In the genomic region with DNA sequence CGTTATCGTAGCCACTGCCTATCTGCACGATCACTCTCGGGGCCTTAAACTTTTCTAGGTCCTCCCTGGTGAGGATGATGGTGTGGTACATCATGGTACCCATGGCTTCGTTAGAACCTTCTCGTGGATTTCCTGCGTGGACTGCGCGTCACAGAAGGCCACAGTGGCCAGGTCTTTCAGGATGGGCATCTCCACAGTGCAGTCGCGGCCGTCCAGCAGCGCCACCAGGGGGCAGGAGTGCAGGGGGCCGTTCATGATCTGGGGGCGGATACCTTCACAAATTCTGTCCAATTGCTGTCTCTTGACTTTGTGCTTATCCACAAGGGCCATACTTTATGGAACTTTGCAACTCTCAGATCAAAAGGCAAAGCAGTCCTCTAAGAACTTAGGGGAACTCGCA, we compare ENCODE assay signal across 12 cellular contexts.
DNase-seq lines count a peak whose midpoint lies in the region; ATAC-seq, FAIRE-seq and TF ChIP-seq lines count a peak whose summit lies in the region.
"Had no signal": no experiment of that assay in that cellular context is flagged by ENCODE, and none has a peak within 500 bp of the region (broad histone marks: within the 10 kb centered on the region; RNA-seq: fewer than 3 reads in every experiment).

No MANE protein-coding gene starts in this region.

- BruUV-seq in IMR-90 (replicated peaks; lab: Mats Ljungman, UMichigan), result no TSS peak
- no TSS peak for BruUV-seq in K562 (replicated peaks; lab: Mats Ljungman, UMichigan)

- no peak overlapping the region for H3K27ac Mint-ChIP-seq in activated T-helper 1 cell treated with anti-CD3 and anti-CD28 coated beads, Interleukin-12 subunit alpha, Interleukin-12 subunit beta, Interleukin-2, Interleukin-4 antibody, amounts not matched to agents 30 ng/mL and 10 ng/mL and 1 ng/mL, durations not matched to agents 14 hours and 24 hours and 36 hours
- H3K27ac Mint-ChIP-seq: activated naive CD4-positive, alpha-beta T cell treated with anti-CD3 and anti-CD28 coated beads for 36 hours; progenitor cell of endocrine pancreas had no signal

- no peak overlapping the region for H2BK20ac ChIP-seq in IMR-90 (ENCODE audit: low read depth, low read length)

- H3K9ac ChIP-seq in DND-41 (ENCODE audit: low read depth, low read length) (no peak overlapping the region), IMR-90 (ENCODE audit: low read depth, low read length) (no peak overlapping the region), K562 (ENCODE audit: insufficient read depth in 1 of 2, low read depth in 2 of 2, low read length in 2 of 2) (no peak overlapping the region)
- H3K9ac ChIP-seq: BLaER1 treated with 17β-estradiol and CSF1 and Interleukin-3, amounts not matched to agents 10 nM and 100 nM had no signal

- no peak overlapping the region for H3K14ac ChIP-seq in IMR-90 (replicated peaks; ENCODE audit: low read depth, low read length)

- in situ Hi-C loops in IMR-90 (cut with MboI; ENCODE audit: low sequenced_read_pairs), result no loop called here
- in situ Hi-C loops in K562 (cut with MboI), result no loop called here

- TF ChIP-seq CTCF in DND-41 (IDR thresholded peaks at IDR 0.05; ENCODE audit: borderline replicate concordance, extremely low read depth, low read length, poor library complexity, severe bottlenecking), result peak; percentile 12
- TF ChIP-seq CTCF in IMR-90 (conservative IDR thresholded peaks at IDR 0.05; ENCODE audit: low read depth, low read length), result 0 out of 2 replicates have a peak, but pooled peaks have one; percentile 9
- peak; percentile 46 to 67 (median 64) for TF ChIP-seq CTCF in K562 (IDR thresholded peaks at IDR 0.05 in 2 of 3, conservative IDR thresholded peaks at IDR 0.05 in 1 of 3; ENCODE audit: insufficient read depth in 2 of 3, low read depth in 1 of 3, low read length in 3 of 3)
- peak; percentile 27 for TF ChIP-seq CTCF in kidney epithelial cell (IDR thresholded peaks at IDR 0.05; ENCODE audit: insufficient read depth, low read length, poor library complexity, severe bottlenecking)

- H3K9me1 ChIP-seq in IMR-90 (ENCODE audit: insufficient read depth, low read length) (peaks cover 17% of the 10 kb centered on the region), K562 (ENCODE audit: control insufficient read depth, insufficient read depth, low read length) (no peaks in the 10 kb centered on the region)

- no peak overlapping the region for H2AFZ ChIP-seq in DND-41 (ENCODE audit: low read depth, low read length)
- no peak overlapping the region for H2AFZ ChIP-seq in IMR-90 (replicated peaks; ENCODE audit: low read length, poor library complexity)
- no peak overlapping the region for H2AFZ ChIP-seq in K562 (ENCODE audit: low read depth, low read length)

- H3K36me3 Mint-ChIP-seq in activated T-helper 1 cell treated with anti-CD3 and anti-CD28 coated beads, Interleukin-12 subunit alpha, Interleukin-12 subunit beta, Interleukin-2, Interleukin-4 antibody, amounts not matched to agents 30 ng/mL and 10 ng/mL and 1 ng/mL, durations not matched to agents 14 hours and 24 hours and 36 hours (ENCODE audit: low read depth), result no peaks in the 10 kb centered on the region

- no peak overlapping the region for H3K18ac ChIP-seq in IMR-90 (ENCODE audit: low read depth, low read length)

- WGBS in IMR-90 (ENCODE audit: extremely low coverage in 2 of 2, insufficient read length in 1 of 2), 2 experiments, result 100% methylated on average over 6 of the region's 16 CpGs; no CpG with 5 or more reads in 1 of the 2 experiments
- WGBS in K562 (ENCODE audit: insufficient coverage, low coverage, missing lambda C conversion rate), result 1% methylated on average over 16 of the region's 16 CpGs

- CTCF ChIA-PET in IMR-90 (lab: Yijun Ruan, JAX) (no interaction called here), K562 (lab: Yijun Ruan, JAX; ENCODE audit: low intra/inter-chr PET ratio) (interaction anchor here (1.5 kb wide), 1 partner anchor 181 kb away, joined by 3 read pairs; no protein-coding TSS in a partner anchor)

- no peak overlapping the region for H2BK120ac ChIP-seq in IMR-90 (ENCODE audit: low read depth, low read length)

- H3K4me2 ChIP-seq in DND-41 (ENCODE audit: insufficient read depth, low read length) (no peak overlapping the region), IMR-90 (ENCODE audit: low read depth, low read length) (no peak overlapping the region), K562 (ENCODE audit: insufficient read depth, low read length) (no peak overlapping the region; the same call in 1 of the 2 replicates)

- no peak overlapping the region for H4K91ac ChIP-seq in IMR-90 (ENCODE audit: insufficient read depth, low read depth, low read length)

- no peak overlapping the region for H3K4me3 Mint-ChIP-seq in activated T-helper 1 cell treated with anti-CD3 and anti-CD28 coated beads, Interleukin-12 subunit alpha, Interleukin-12 subunit beta, Interleukin-2, Interleukin-4 antibody, amounts not matched to agents 30 ng/mL and 10 ng/mL and 1 ng/mL, durations not matched to agents 14 hours and 24 hours and 36 hours
- H3K4me3 Mint-ChIP-seq: activated naive CD4-positive, alpha-beta T cell treated with anti-CD3 and anti-CD28 coated beads for 36 hours had no signal

- ATAC-seq in DND-41 (ENCODE audit: insufficient read depth, low read depth), result no peak
- ATAC-seq in IMR-90 (ENCODE audit: low read depth), result no peak
- peak; percentile 98 for ATAC-seq in K562

- H3K27me3 Mint-ChIP-seq in activated T-helper 1 cell treated with anti-CD3 and anti-CD28 coated beads, Interleukin-12 subunit alpha, Interleukin-12 subunit beta, Interleukin-2, Interleukin-4 antibody, amounts not matched to agents 30 ng/mL and 10 ng/mL and 1 ng/mL, durations not matched to agents 14 hours and 24 hours and 36 hours (ENCODE audit: insufficient read depth), result no peaks in the 10 kb centered on the region
- H3K27me3 Mint-ChIP-seq: progenitor cell of endocrine pancreas had no signal

- no peak overlapping the region for H2AK9ac ChIP-seq in IMR-90 (replicated peaks; ENCODE audit: low read depth, low read length, poor library complexity)

- no peak overlapping the region for H3K23ac ChIP-seq in IMR-90 (ENCODE audit: low read depth, low read length)

- H3K4me3 ChIP-seq in DND-41 (ENCODE audit: low read depth in 1 of 2, low read length in 2 of 2), result no peak overlapping the region
- H3K4me3 ChIP-seq in IMR-90 (ENCODE audit: insufficient read depth, low read depth, low read length), result no peak overlapping the region
- no peak overlapping the region for H3K4me3 ChIP-seq in K562
- H3K4me3 ChIP-seq in kidney epithelial cell (ENCODE audit: low read depth, low read length), result no peak overlapping the region
- H3K4me3 ChIP-seq: BLaER1 treated with 17β-estradiol and CSF1 and Interleukin-3, amounts not matched to agents 10 nM and 100 nM had no signal

- FAIRE-seq in K562 (lab: Jason Lieb, UNC), result peak; percentile 73

- H2AK5ac ChIP-seq in IMR-90 (ENCODE audit: low read depth, low read length), result no peak overlapping the region

- H3K27ac ChIP-seq in DND-41 (ENCODE audit: low read length), result no peak overlapping the region
- H3K27ac ChIP-seq in IMR-90 (ENCODE audit: insufficient read depth, low read length), result no peak overlapping the region
- H3K27ac ChIP-seq in K562 (ENCODE audit: extremely low read depth, low read depth, low read length), result no peak overlapping the region
- H3K27ac ChIP-seq: BLaER1 treated with 17β-estradiol and CSF1 and Interleukin-3, amounts not matched to agents 10 nM and 100 nM had no signal

- H3K9me3 ChIP-seq in DND-41 (ENCODE audit: insufficient read depth, low read length, severe bottlenecking), result no peaks in the 10 kb centered on the region
- H3K9me3 ChIP-seq in IMR-90 (ENCODE audit: control insufficient read depth, insufficient read depth, low read length), result no peaks in the 10 kb centered on the region
- no peaks in the 10 kb centered on the region for H3K9me3 ChIP-seq in K562 (replicated peaks; ENCODE audit: control insufficient read depth, insufficient read depth, low read depth, low read length)

- no peak for TF ChIP-seq EP300 in K562 (IDR thresholded peaks at IDR 0.05; ENCODE audit: low read length)

- no peaks in the 10 kb centered on the region for H3K4me1 Mint-ChIP-seq in activated T-helper 1 cell treated with anti-CD3 and anti-CD28 coated beads, Interleukin-12 subunit alpha, Interleukin-12 subunit beta, Interleukin-2, Interleukin-4 antibody, amounts not matched to agents 30 ng/mL and 10 ng/mL and 1 ng/mL, durations not matched to agents 14 hours and 24 hours and 36 hours (ENCODE audit: low read depth)

- H4K20me1 ChIP-seq in DND-41 (ENCODE audit: insufficient read depth, low read length) (no peaks in the 10 kb centered on the region), IMR-90 (ENCODE audit: insufficient read depth, low read length) (peaks cover 4% of the 10 kb centered on the region; the same call in 1 of the 2 replicates), K562 (replicated peaks; ENCODE audit: control insufficient read depth, insufficient read depth, low read length) (no peaks in the 10 kb centered on the region; the same call in 1 of the 2 replicates)
- H4K20me1 ChIP-seq: BLaER1 treated with 17β-estradiol and CSF1 and Interleukin-3, amounts not matched to agents 10 nM and 100 nM had no signal

- no peaks in the 10 kb centered on the region for H3K9me3 Mint-ChIP-seq in activated T-helper 1 cell treated with anti-CD3 and anti-CD28 coated beads, Interleukin-12 subunit alpha, Interleukin-12 subunit beta, Interleukin-2, Interleukin-4 antibody, amounts not matched to agents 30 ng/mL and 10 ng/mL and 1 ng/mL, durations not matched to agents 14 hours and 24 hours and 36 hours
- H3K9me3 Mint-ChIP-seq: activated naive CD4-positive, alpha-beta T cell treated with anti-CD3 and anti-CD28 coated beads for 36 hours had no signal

- TF ChIP-seq POLR2A in IMR-90 (IDR thresholded peaks at IDR 0.05; ENCODE audit: low read depth, low read length) (no peak), K562 (conservative IDR thresholded peaks at IDR 0.05) (no peak)

- TF ChIP-seq RAD21 in IMR-90 (IDR thresholded peaks at IDR 0.05; ENCODE audit: low read length), result peak; percentile 20; the same call in 1 of the 2 replicates
- TF ChIP-seq RAD21 in K562 (CRISPR knock-in tag; conservative IDR thresholded peaks at IDR 0.05 in 1 of 2, IDR thresholded peaks at IDR 0.05 in 1 of 2), result peak; percentile 21 to 65; a peak in 3 of 4 replicates

- H2BK15ac ChIP-seq in IMR-90 (ENCODE audit: low read depth, low read length), result no peak overlapping the region

- no peak overlapping the region for H3K4ac ChIP-seq in IMR-90 (ENCODE audit: low read depth, low read length)

- POLR2A ChIA-PET in IMR-90 (lab: Charles Lee; ENCODE audit: unreplicated experiment), result no interaction called here
- POLR2A ChIA-PET in K562 (lab: Yijun Ruan, JAX), result interaction anchor here (1.0 kb wide), 1 partner anchor 11 kb away, joined by 4 read pairs; no protein-coding TSS in a partner anchor

- DNase-seq in DND-41 (no peak), IMR-90 (no peak), K562 (ENCODE audit: extremely low read depth in 1 of 4, low spot score in 3 of 4) (peak; percentile 10 to 40 (median 18)), kidney epithelial cell (ENCODE audit: low read depth) (no peak), NCI-H446 (lab: John Stamatoyannopoulos, UW) (no peak), GF-D8 (lab: John Stamatoyannopoulos, UW) (no peak)
- no peak for DNase-seq in stimulated activated CD4-positive, alpha-beta T cell treated with anti-CD3 and anti-CD28 coated beads, Interleukin-4, amount 100 ng/mL, for 24 hours
- no peak for DNase-seq in activated T-helper 1 cell treated with anti-CD3 and anti-CD28 coated beads, Interleukin-12 subunit alpha, Interleukin-12 subunit beta, Interleukin-2, Interleukin-4 antibody, amounts not matched to agents 30 ng/mL and 10 ng/mL and 1 ng/mL, durations not matched to agents 14 hours and 24 hours and 36 hours (ENCODE audit: low spot score)
- DNase-seq: activated naive CD4-positive, alpha-beta T cell treated with anti-CD3 and anti-CD28 coated beads for 36 hours; head of caudate nucleus had no signal

- dilution Hi-C loops in IMR-90 (cut with HindIII; ENCODE audit: low sequenced_read_pairs, unreplicated experiment), result no loop called here

- H3K4me1 ChIP-seq in DND-41 (ENCODE audit: insufficient read depth, low read length) (no peaks in the 10 kb centered on the region), IMR-90 (ENCODE audit: control insufficient read depth, insufficient read depth, low read length) (peaks cover 2% of the 10 kb centered on the region), K562 (replicated peaks in 1 of 2; ENCODE audit: control insufficient read depth in 2 of 2, insufficient read depth in 2 of 2, low read length in 2 of 2) (peaks cover 0 to 3% of the 10 kb centered on the region in 2 experiments; a peak in 1 of 5 replicates)

- no peaks in the 10 kb centered on the region for H3K27me3 ChIP-seq in DND-41 (ENCODE audit: insufficient read depth, low read length, poor library complexity)
- H3K27me3 ChIP-seq in IMR-90 (ENCODE audit: control insufficient read depth, insufficient read depth, low read length), result no peaks in the 10 kb centered on the region
- H3K27me3 ChIP-seq in K562 (ENCODE audit: control insufficient read depth in 2 of 2, insufficient read depth in 2 of 2, low read length in 2 of 2), result peaks cover 4 to 13% of the 10 kb centered on the region in 2 experiments; a peak in 2 of 5 replicates
- H3K27me3 ChIP-seq in kidney epithelial cell (ENCODE audit: control insufficient read depth, insufficient read depth, low read length), result no peaks in the 10 kb centered on the region
- H3K27me3 ChIP-seq: BLaER1 treated with 17β-estradiol and CSF1 and Interleukin-3, amounts not matched to agents 10 nM and 100 nM had no signal

- intact Hi-C loops in IMR-90 (cut with micrococcal nuclease) (no loop called here), K562 (cut with micrococcal nuclease) (loop anchor here (1.0 to 2.0 kb wide), 2 partner anchors 159 to 180 kb away; no protein-coding TSS in a partner anchor)
- intact Hi-C loops in activated T-helper 1 cell treated with anti-CD3 and anti-CD28 coated beads, Interleukin-12 subunit alpha, Interleukin-12 subunit beta, Interleukin-2, Interleukin-4 antibody, amounts not matched to agents 30 ng/mL and 10 ng/mL and 1 ng/mL, durations not matched to agents 14 hours and 24 hours and 36 hours (cut with micrococcal nuclease), result no loop called here

- H2BK5ac ChIP-seq in IMR-90 (ENCODE audit: low read depth, low read length, poor library complexity, severe bottlenecking), result no peak overlapping the region

- H4K5ac ChIP-seq in IMR-90 (ENCODE audit: low read depth, low read length), result no peak overlapping the region

- H3K79me1 ChIP-seq in IMR-90 (ENCODE audit: low read depth in 1 of 2, low read length in 2 of 2), result peaks cover 33 to 51% of the 10 kb centered on the region in 2 experiments

- H3K56ac ChIP-seq in IMR-90 (ENCODE audit: extremely low read depth, insufficient read depth, low read length), result no peak overlapping the region

- H3K79me2 ChIP-seq in DND-41 (ENCODE audit: insufficient read depth, low read length), result no peaks in the 10 kb centered on the region
- H3K79me2 ChIP-seq in K562 (ENCODE audit: control insufficient read depth, insufficient read depth, low read length), result no peaks in the 10 kb centered on the region

- H4K8ac ChIP-seq in IMR-90 (ENCODE audit: low read depth in 2 of 2, low read length in 2 of 2), result no peak overlapping the region

- H3K36me3 ChIP-seq in DND-41 (ENCODE audit: insufficient read depth, low read length) (no peaks in the 10 kb centered on the region), IMR-90 (ENCODE audit: control insufficient read depth, insufficient read depth, low read length) (peaks cover 31% of the 10 kb centered on the region), K562 (ENCODE audit: control insufficient read depth, insufficient read depth, low read length) (no peaks in the 10 kb centered on the region), kidney epithelial cell (ENCODE audit: control insufficient read depth, insufficient read depth, low read length) (peaks cover 1% of the 10 kb centered on the region)
- H3K36me3 ChIP-seq: BLaER1 treated with 17β-estradiol and CSF1 and Interleukin-3, amounts not matched to agents 10 nM and 100 nM had no signal

Comparison
In these comparisons a context has a peak if more than half of its experiments do, and no peak if none do; other contexts are left out.
1. DNase-seq: peak in K562 (4 of 4); none in DND-41 (single experiment), IMR-90 (single experiment), kidney epithelial cell (single experiment), NCI-H446 (0 of 2), stimulated activated CD4-positive, alpha-beta T cell treated with anti-CD3 and anti-CD28 coated beads, Interleukin-4, amount 100 ng/mL, for 24 hours (single experiment), GF-D8 (single experiment) and activated T-helper 1 cell treated with anti-CD3 and anti-CD28 coated beads, Interleukin-12 subunit alpha, Interleukin-12 subunit beta, Interleukin-2, Interleukin-4 antibody, amounts not matched to agents 30 ng/mL and 10 ng/mL and 1 ng/mL, durations not matched to agents 14 hours and 24 hours and 36 hours (single experiment).
2. CTCF ChIP-seq: peak in every context shown above with its lines; median percentile 64 in K562; 27 in kidney epithelial cell; 12 in DND-41; 9 in IMR-90.